In genomic region chr19:56221442-56221841, GRCh38 we compare ENCODE assay signal across 15 cellular contexts. TPM values are rescaled to one million over a fixed set of nuclear protein-coding genes. Genes with fewer than 3 reads are reported as not detected.
DNase-seq lines count a peak whose midpoint lies in the region; ATAC-seq and TF ChIP-seq lines count a peak whose summit lies in the region.
"Not testable (repeated sequence)": the region's sequence is repeated elsewhere in the genome, so short reads cannot be mapped to it uniquely, and the experiment has no call there.
"Had no signal": no experiment of that assay in that cellular context is flagged by ENCODE, and none has a peak within 500 bp of the region (broad histone marks: within the 10 kb centered on the region; RNA-seq: fewer than 3 reads in every experiment).

No MANE protein-coding gene starts in this region.

- H3K36me3 ChIP-seq in A673 (ENCODE audit: insufficient read depth, low read length, poor library complexity, severe bottlenecking); Loucy (ENCODE audit: insufficient read depth, low read length); RWPE2 (ENCODE audit: low read depth); osteoblast (ENCODE audit: insufficient read depth, low read length): not testable (repeated sequence)

- CTCF ChIA-PET in A673 (lab: Charles Lee), result interaction anchor here (1.5 kb wide), 1 partner anchor 112 kb away, joined by 3 read pairs; no protein-coding TSS in a partner anchor

- not testable (repeated sequence) for H4K20me1 ChIP-seq in Loucy (ENCODE audit: insufficient read depth, low read length, poor library complexity, severe bottlenecking); osteoblast (ENCODE audit: insufficient read depth, low read length)

- H3K4me1 ChIP-seq in A673 (ENCODE audit: insufficient read depth, low read length, poor library complexity, severe bottlenecking); Loucy (ENCODE audit: insufficient read depth, low read length, poor library complexity, severe bottlenecking); RWPE2 (ENCODE audit: insufficient read depth, poor library complexity, severe bottlenecking); osteoblast (ENCODE audit: insufficient read depth, low read length): not testable (repeated sequence)

- DNase-seq in A673 (ENCODE audit: low spot score), result peak; percentile 31
- DNase-seq in ELR (ENCODE audit: low read depth), result peak; percentile 11
- DNase-seq in RWPE2 (ENCODE audit: low spot score); left colon; osteoblast (ENCODE audit: insufficient read length, low spot score, missing footprints): not testable (repeated sequence)
- DNase-seq in cardiac fibroblast (ENCODE audit: low read depth in 2 of 2), result peak; percentile 29 to 36
- DNase-seq in fibroblast of the aortic adventitia (ENCODE audit: low read depth), result peak; percentile 1

- POLR2A ChIA-PET in A673 (lab: Charles Lee; ENCODE audit: low non-redundant PET), result not testable (repeated sequence)

- intact Hi-C loops in A673 (cut with micrococcal nuclease; ENCODE audit: unreplicated experiment); left colon (cut with DNase I, micrococcal nuclease): not testable (repeated sequence)

- H3K4me3 ChIP-seq in A673 (ENCODE audit: low read depth, low read length, poor library complexity, severe bottlenecking); Loucy (ENCODE audit: low read length, poor library complexity, severe bottlenecking); RWPE2 (ENCODE audit: severe bottlenecking); cardiac fibroblast (replicated peaks in 1 of 2; ENCODE audit: low read depth in 2 of 2, low read length in 2 of 2); fibroblast of the aortic adventitia (ENCODE audit: low read depth, low read length); osteoblast (ENCODE audit: insufficient read depth, low read length): not testable (repeated sequence)

- BruUV-seq in A673 (replicated peaks; lab: Mats Ljungman, UMichigan), result not testable (repeated sequence)

- not testable (repeated sequence) for H3F3A ChIP-seq in Loucy (ENCODE audit: low read depth)

- ATAC-seq in RWPE2 (ENCODE audit: low read depth), result not testable (repeated sequence)
- peak; percentile 67 for ATAC-seq in left colon

- TF ChIP-seq CTCF in A673 (conservative IDR thresholded peaks at IDR 0.05; ENCODE audit: low read depth, low read length), result peak; percentile 52
- peak; percentile 43 for TF ChIP-seq CTCF in Loucy (conservative IDR thresholded peaks at IDR 0.05; ENCODE audit: low read length)
- TF ChIP-seq CTCF in RWPE2 (IDR thresholded peaks at IDR 0.05; ENCODE audit: poor library complexity, severe bottlenecking), result peak; percentile 27
- TF ChIP-seq CTCF in cardiac fibroblast (IDR thresholded peaks at IDR 0.05; ENCODE audit: low read depth, low read length), result peak; percentile 21
- TF ChIP-seq CTCF in fibroblast of the aortic adventitia (IDR thresholded peaks at IDR 0.05; ENCODE audit: insufficient read depth, low read length), result peak; percentile 2
- peak; percentile 40 for TF ChIP-seq CTCF in osteoblast (IDR thresholded peaks at IDR 0.05; ENCODE audit: extremely low read depth, low read depth, low read length)

- not testable (repeated sequence) for H2AFZ ChIP-seq in Loucy (ENCODE audit: low read length); osteoblast (ENCODE audit: low read length)

- H3K79me2 ChIP-seq in Loucy (ENCODE audit: insufficient read depth, low read length); osteoblast (ENCODE audit: insufficient read depth, low read length): not testable (repeated sequence)

- H3K9ac ChIP-seq in Loucy (ENCODE audit: low read depth, low read length, poor library complexity, severe bottlenecking), result not testable (repeated sequence)

- not testable (repeated sequence) for H3K9me3 ChIP-seq in A673 (ENCODE audit: low read depth, low read length, poor library complexity, severe bottlenecking); Loucy (ENCODE audit: insufficient read depth, low read depth, low read length); RWPE2 (ENCODE audit: severe bottlenecking); osteoblast (ENCODE audit: low read depth, low read length)

- not testable (repeated sequence) for H3K27me3 ChIP-seq in A673 (replicated peaks; ENCODE audit: insufficient read depth, low read depth, low read length, poor library complexity); Loucy (ENCODE audit: insufficient read depth, low read length, poor library complexity, severe bottlenecking); RWPE2 (ENCODE audit: insufficient read depth, poor library complexity, severe bottlenecking); osteoblast (ENCODE audit: insufficient read depth, low read length)

- not testable (repeated sequence) for H3K9me2 ChIP-seq in Loucy (replicated peaks; ENCODE audit: low read depth, low read length)

- H3K4me2 ChIP-seq in Loucy (ENCODE audit: low read depth, low read length, poor library complexity, severe bottlenecking); osteoblast (ENCODE audit: insufficient read depth, low read length): not testable (repeated sequence)

- not testable (repeated sequence) for H3K27ac ChIP-seq in A673 (ENCODE audit: low read depth, low read length, poor library complexity, severe bottlenecking); RWPE2 (ENCODE audit: poor library complexity, severe bottlenecking); osteoblast (ENCODE audit: low read depth, low read length)

RNA-seq across cellular contexts. Expression of gene ZSCAN5C, which starts 19.4 kb away (rescaled TPM):
- total RNA-seq in A673 (2021) (not detected in 2 replicates), fibroblast of the aortic adventitia (ENCODE audit: low replicate concordance) (not detected in 2 replicates), left colon (not detected), osteoblast (not detected in 2 replicates)
- total RNA-seq: activated CD4-positive, alpha-beta T cell treated with anti-CD3 and anti-CD28 coated beads, Interleukin-2, amount 10 ng/mL, durations not matched to agents 24 days and 14 days; activated naive CD8-positive, alpha-beta T cell treated with anti-CD3 and anti-CD28 coated beads for 36 hours; activated T-helper 17 cell treated with anti-CD3 and anti-CD28 coated beads, Interleukin-2, amount 50 U/mL, for 72 hours; CD8-positive, alpha-beta T cell; Daoy; kidney; uterus had no signal

RNA-seq across cellular contexts. Expression of gene ZSCAN5B, which starts 23.9 kb away (rescaled TPM):
- not detected in 2 replicates for total RNA-seq in A673 (2021)
- total RNA-seq in fibroblast of the aortic adventitia (ENCODE audit: low replicate concordance), result 0.09 TPM in 1 of 2 replicates, not detected in the other
- total RNA-seq in left colon, result not detected
- under 0.01 TPM in 1 of 2 replicates, not detected in the other for total RNA-seq in osteoblast
- total RNA-seq: activated CD4-positive, alpha-beta T cell treated with anti-CD3 and anti-CD28 coated beads, Interleukin-2, amount 10 ng/mL, durations not matched to agents 24 days and 14 days; activated naive CD8-positive, alpha-beta T cell treated with anti-CD3 and anti-CD28 coated beads for 36 hours; CD8-positive, alpha-beta T cell; Daoy; kidney; uterus had no signal

RNA-seq across cellular contexts. Expression of gene GALP, which starts 45.6 kb away (rescaled TPM):
- total RNA-seq in A673 (2021), result not detected in 2 replicates
- not detected in 2 replicates for total RNA-seq in fibroblast of the aortic adventitia (ENCODE audit: low replicate concordance)
- not detected for total RNA-seq in left colon
- total RNA-seq in osteoblast, result not detected in 2 replicates
- total RNA-seq: activated CD4-positive, alpha-beta T cell treated with anti-CD3 and anti-CD28 coated beads, Interleukin-2, amount 10 ng/mL, durations not matched to agents 24 days and 14 days; activated naive CD8-positive, alpha-beta T cell treated with anti-CD3 and anti-CD28 coated beads for 36 hours; activated T-helper 17 cell treated with anti-CD3 and anti-CD28 coated beads, Interleukin-2, amount 50 U/mL, for 72 hours; CD8-positive, alpha-beta T cell; Daoy; kidney; uterus had no signal

RNA-seq across cellular contexts. Expression of gene EDDM13, which starts 51.1 kb away (rescaled TPM):
- total RNA-seq in A673 (2021) (not detected in 2 replicates), fibroblast of the aortic adventitia (ENCODE audit: low replicate concordance) (not detected in 2 replicates), left colon (not detected), osteoblast (not detected in 2 replicates)
- total RNA-seq: CD8-positive, alpha-beta T cell; Daoy; uterus had no signal

Comparison
In these comparisons a context has a peak if more than half of its experiments do, and no peak if none do; other contexts are left out.
1. CTCF ChIP-seq: peak in every context shown above with its lines; median percentile 52 in A673; 43 in Loucy; 40 in osteoblast; 27 in RWPE2; 21 in cardiac fibroblast; 2 in fibroblast of the aortic adventitia.